In genomic region chr18:12991839-12992216, GRCh38 we compare ENCODE assay signal across 8 cellular contexts. TPM values are rescaled to one million over a fixed set of nuclear protein-coding genes. Genes with fewer than 3 reads are reported as not detected.
DNase-seq lines count a peak whose midpoint lies in the region; ATAC-seq and TF ChIP-seq lines count a peak whose summit lies in the region.

No MANE protein-coding gene starts in this region.

- CTCF ChIA-PET in SK-N-SH (lab: Yijun Ruan, JAX) = no interaction called here
- CTCF ChIA-PET in activated CD4-positive, alpha-beta memory T cell treated with anti-CD3 and anti-CD28 coated beads, Interleukin-2, amount 10 ng/mL, durations not matched to agents 7 days and 5 days (lab: Charles Lee) = interaction anchor here (1.3 to 1.8 kb wide), 2 partner anchors 9 to 108 kb away, joined by 3 to 13 read pairs; partner anchors contain the start of gene PTPN2

- H3K4me3 Mint-ChIP-seq in activated CD4-positive, alpha-beta memory T cell treated with anti-CD3 and anti-CD28 coated beads, Interleukin-2, amount 10 ng/mL, durations not matched to agents 7 days and 5 days = peak overlapping the region; percentile 98
- peak overlapping the region; percentile 94 for H3K4me3 Mint-ChIP-seq in stimulated activated naive CD8-positive, alpha-beta T cell treated with anti-CD3 and anti-CD28 coated beads, Interleukin-15, amount 100 ng/mL, for 72 hours

- under 1% methylated on average over 8 of the region's 8 CpGs for WGBS in SK-N-SH (ENCODE audit: low lambda C conversion rate)

- no peak for DNase-seq in SK-N-SH
- DNase-seq in activated CD4-positive, alpha-beta memory T cell treated with anti-CD3 and anti-CD28 coated beads, Interleukin-2, amount 10 ng/mL, durations not matched to agents 7 days and 5 days = no peak
- DNase-seq in stimulated activated naive CD8-positive, alpha-beta T cell treated with anti-CD3 and anti-CD28 coated beads, Interleukin-15, amount 100 ng/mL, for 72 hours = no peak
- no peak for DNase-seq in glomerular visceral epithelial cell (ENCODE audit: extremely low spot score)

- H3K4me1 ChIP-seq in SK-N-SH (ENCODE audit: control insufficient read depth in 1 of 2, insufficient read depth in 2 of 2, low read depth in 1 of 2, low read length in 1 of 2) (peaks cover 4 to 22% of the 10 kb centered on the region in 2 experiments; a peak in 3 of 4 replicates), iPS-15b (ENCODE audit: control insufficient read depth, insufficient read depth, low read length) (peaks cover 3% of the 10 kb centered on the region)

- H3K27ac Mint-ChIP-seq in activated CD4-positive, alpha-beta memory T cell treated with anti-CD3 and anti-CD28 coated beads, Interleukin-2, amount 10 ng/mL, durations not matched to agents 7 days and 5 days = peak overlapping the region; percentile 95
- H3K27ac Mint-ChIP-seq in stimulated activated naive CD8-positive, alpha-beta T cell treated with anti-CD3 and anti-CD28 coated beads, Interleukin-15, amount 100 ng/mL, for 72 hours = peak overlapping the region; percentile 77 to 95

- no peak for TF ChIP-seq CTCF in SK-N-SH (IDR thresholded peaks at IDR 0.05)

- ATAC-seq in SK-N-SH treated with all-trans-retinoic acid at 6 μM for 48 hours = no peak
- no peak for ATAC-seq in stimulated activated naive CD8-positive, alpha-beta T cell treated with anti-CD3 and anti-CD28 coated beads, Interleukin-15, amount 100 ng/mL, for 72 hours
- ATAC-seq in HG02610 (IDR thresholded peaks at IDR 0.05; ENCODE audit: unreplicated experiment) = no peak
- ATAC-seq in GM21737 (IDR thresholded peaks at IDR 0.05; ENCODE audit: unreplicated experiment) = no peak

- H3K36me3 Mint-ChIP-seq in activated CD4-positive, alpha-beta memory T cell treated with anti-CD3 and anti-CD28 coated beads, Interleukin-2, amount 10 ng/mL, durations not matched to agents 7 days and 5 days (ENCODE audit: low read depth) = peaks cover 28% of the 10 kb centered on the region

- H3K9ac ChIP-seq in SK-N-SH = peak overlapping the region; percentile 78
- peak overlapping the region; percentile 57 for H3K9ac ChIP-seq in iPS-15b (ENCODE audit: low read depth, low read length)

- POLR2A ChIA-PET in SK-N-SH (lab: Yijun Ruan, JAX) = interaction anchor here (0.5 kb wide), 1 partner anchor 17 kb away, joined by 4 read pairs; no protein-coding TSS in a partner anchor
- POLR2A ChIA-PET in activated CD4-positive, alpha-beta memory T cell treated with anti-CD3 and anti-CD28 coated beads, Interleukin-2, amount 10 ng/mL, durations not matched to agents 7 days and 5 days (lab: Charles Lee) = interaction anchor here (1.0 to 5.7 kb wide), 17 partner anchors 9 to 290 kb away, joined by 3 to 68 read pairs (median 10); partner anchors contain the start of genes CEP76, PSMG2, PTPN2 and SEH1L

- no peaks in the 10 kb centered on the region for H3K9me3 ChIP-seq in SK-N-SH
- no peaks in the 10 kb centered on the region for H3K9me3 ChIP-seq in iPS-15b (ENCODE audit: control insufficient read depth, insufficient read depth, low read length)

- H2AFZ ChIP-seq in SK-N-SH (ENCODE audit: low read depth) = peak overlapping the region; percentile 86

- H4K20me1 ChIP-seq in SK-N-SH (ENCODE audit: insufficient read depth) = peaks cover 9% of the 10 kb centered on the region; the same call in 1 of the 2 replicates

- H3K27me3 ChIP-seq in SK-N-SH (ENCODE audit: insufficient read depth) (no peaks in the 10 kb centered on the region), iPS-15b (ENCODE audit: control insufficient read depth, insufficient read depth, low read length) (no peaks in the 10 kb centered on the region)

- H3K79me2 ChIP-seq in SK-N-SH (ENCODE audit: insufficient read depth) = peaks cover 53% of the 10 kb centered on the region

- H3F3A ChIP-seq in SK-N-SH (replicated peaks; ENCODE audit: insufficient read depth) = peaks cover 13% of the 10 kb centered on the region

- peak overlapping the region; percentile 74 for H3K4me2 ChIP-seq in SK-N-SH

- H3K9me2 ChIP-seq in SK-N-SH = no peaks in the 10 kb centered on the region

- peaks cover 23% of the 10 kb centered on the region for H3K4me1 Mint-ChIP-seq in activated CD4-positive, alpha-beta memory T cell treated with anti-CD3 and anti-CD28 coated beads, Interleukin-2, amount 10 ng/mL, durations not matched to agents 7 days and 5 days
- peaks cover 24% of the 10 kb centered on the region for H3K4me1 Mint-ChIP-seq in stimulated activated naive CD8-positive, alpha-beta T cell treated with anti-CD3 and anti-CD28 coated beads, Interleukin-15, amount 100 ng/mL, for 72 hours

- H3K9me3 Mint-ChIP-seq in activated CD4-positive, alpha-beta memory T cell treated with anti-CD3 and anti-CD28 coated beads, Interleukin-2, amount 10 ng/mL, durations not matched to agents 7 days and 5 days = no peaks in the 10 kb centered on the region
- H3K9me3 Mint-ChIP-seq in stimulated activated naive CD8-positive, alpha-beta T cell treated with anti-CD3 and anti-CD28 coated beads, Interleukin-15, amount 100 ng/mL, for 72 hours = no peaks in the 10 kb centered on the region

- no peak for TF ChIP-seq RAD21 in SK-N-SH (IDR thresholded peaks at IDR 0.05; ENCODE audit: low read length)

- H3K4me3 ChIP-seq in SK-N-SH (ENCODE audit: low read depth in 2 of 2, low read length in 1 of 2) (peak overlapping the region; percentile 86 to 94), iPS-15b (ENCODE audit: low read depth, low read length) (peak overlapping the region; percentile 80)

- peaks cover 4 to 9% of the 10 kb centered on the region in 2 experiments for H3K36me3 ChIP-seq in SK-N-SH (replicated peaks in 1 of 2; ENCODE audit: control insufficient read depth in 1 of 2, insufficient read depth in 2 of 2, low read length in 1 of 2)
- H3K36me3 ChIP-seq in iPS-15b (ENCODE audit: control insufficient read depth, insufficient read depth, low read length) = no peaks in the 10 kb centered on the region

- H3K27ac ChIP-seq in SK-N-SH (ENCODE audit: low read depth in 2 of 2, low read length in 1 of 2) = peak overlapping the region; percentile 80 to 92

- no peaks in the 10 kb centered on the region for H3K27me3 Mint-ChIP-seq in activated CD4-positive, alpha-beta memory T cell treated with anti-CD3 and anti-CD28 coated beads, Interleukin-2, amount 10 ng/mL, durations not matched to agents 7 days and 5 days
- H3K27me3 Mint-ChIP-seq in stimulated activated naive CD8-positive, alpha-beta T cell treated with anti-CD3 and anti-CD28 coated beads, Interleukin-15, amount 100 ng/mL, for 72 hours = no peaks in the 10 kb centered on the region

- no peak for TF ChIP-seq EP300 in SK-N-SH (IDR thresholded peaks at IDR 0.05; ENCODE audit: borderline replicate concordance in 1 of 2, low read depth in 1 of 2, low read length in 1 of 2)

TF ChIP-seq in SK-N-SH, 30 proteins besides CTCF, POLR2A, EP300 and RAD21 (continues in another document):
- no peak for TF ChIP-seq USF1 (IDR thresholded peaks at IDR 0.05; ENCODE audit: borderline replicate concordance, low read depth)
- no peak for TF ChIP-seq RFX5 (IDR thresholded peaks at IDR 0.05; ENCODE audit: low read length)
- TF ChIP-seq PBX3 (IDR thresholded peaks at IDR 0.05) = no peak
- TF ChIP-seq GABPA (IDR thresholded peaks at IDR 0.05; ENCODE audit: low read depth) = peak; percentile 31; the same call in 1 of the 2 replicates

TF ChIP-seq in SK-N-SH treated with all-trans-retinoic acid at 6 μM for 48 hours, 23 proteins besides CTCF, POLR2A, EP300 and RAD21:
- TF ChIP-seq ARNTL (CRISPR knock-in tag; IDR thresholded peaks at IDR 0.05; ENCODE audit: borderline replicate concordance, low read depth) = no peak
- TF ChIP-seq CREB5 (CRISPR knock-in tag; IDR thresholded peaks at IDR 0.05; ENCODE audit: low read depth) = no peak

RNA-seq across cellular contexts. Expression of gene CEP192, which starts 0.7 kb away (rescaled TPM):
- 9.4 and 13.3 TPM in 2 replicates for polyA plus RNA-seq in SK-N-SH (2012; rRNA removed)
- polyA plus RNA-seq in SK-N-SH (2012; cell fraction: cytosol; rRNA removed) = 11.3 and 11.8 TPM in 2 replicates
- 24.0 and 30.5 TPM in 2 replicates for polyA plus RNA-seq in SK-N-SH (2012; cell fraction: nucleus; rRNA removed)
- total RNA-seq in activated CD4-positive, alpha-beta memory T cell treated with anti-CD3 and anti-CD28 coated beads, Interleukin-2, amount 10 ng/mL, durations not matched to agents 7 days and 5 days = 10 to 100 TPM; 42.6 to 46.1 TPM

RNA-seq across cellular contexts. Expression of gene SEH1L, which starts 44.0 kb away (rescaled TPM):
- 29.8 and 30.4 TPM in 2 replicates for polyA plus RNA-seq in SK-N-SH (2012; rRNA removed)
- 30.0 and 35.7 TPM in 2 replicates for polyA plus RNA-seq in SK-N-SH (2012; cell fraction: cytosol; rRNA removed)
- polyA plus RNA-seq in SK-N-SH (2012; cell fraction: nucleus; rRNA removed) = 24.5 and 29.4 TPM in 2 replicates
- total RNA-seq in activated CD4-positive, alpha-beta memory T cell treated with anti-CD3 and anti-CD28 coated beads, Interleukin-2, amount 10 ng/mL, durations not matched to agents 7 days and 5 days = 10 to 100 TPM; 36.3 to 41.6 TPM
